Comparison of ENCODE assay signal across 1 cellular context in the genomic region with DNA sequence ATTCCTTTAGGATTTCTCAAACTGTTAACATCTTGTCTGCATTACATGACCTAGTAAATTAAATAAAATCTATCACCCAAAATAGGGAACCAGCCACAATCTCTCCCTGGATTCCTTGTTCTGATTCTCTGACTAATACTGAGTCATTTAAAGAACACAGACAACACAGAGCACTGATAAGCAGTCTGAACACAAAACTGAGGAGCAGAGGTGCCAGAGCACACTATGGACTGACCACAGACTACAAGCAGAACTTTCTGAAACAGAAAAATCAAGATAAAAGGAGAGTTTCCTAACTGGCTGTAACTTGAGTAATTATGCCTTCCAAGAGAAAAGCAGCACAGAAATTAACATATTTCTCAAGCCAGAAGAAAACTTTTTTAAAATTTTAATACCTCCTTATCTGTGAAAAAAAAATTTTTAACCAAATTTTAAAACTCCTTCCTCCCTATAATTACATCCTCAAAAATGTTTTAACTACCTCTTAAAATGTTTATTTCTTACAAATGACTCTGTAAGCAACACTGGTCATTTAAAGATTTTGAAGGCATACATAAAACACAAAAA.
TF ChIP-seq lines count a peak whose summit lies in the region.

No MANE protein-coding gene starts in this region.

TF ChIP-seq in K562, 482 proteins besides CTCF, POLR2A, EP300 and RAD21 (continued from another document and continues in another):
- TF ChIP-seq, protein P1, sequence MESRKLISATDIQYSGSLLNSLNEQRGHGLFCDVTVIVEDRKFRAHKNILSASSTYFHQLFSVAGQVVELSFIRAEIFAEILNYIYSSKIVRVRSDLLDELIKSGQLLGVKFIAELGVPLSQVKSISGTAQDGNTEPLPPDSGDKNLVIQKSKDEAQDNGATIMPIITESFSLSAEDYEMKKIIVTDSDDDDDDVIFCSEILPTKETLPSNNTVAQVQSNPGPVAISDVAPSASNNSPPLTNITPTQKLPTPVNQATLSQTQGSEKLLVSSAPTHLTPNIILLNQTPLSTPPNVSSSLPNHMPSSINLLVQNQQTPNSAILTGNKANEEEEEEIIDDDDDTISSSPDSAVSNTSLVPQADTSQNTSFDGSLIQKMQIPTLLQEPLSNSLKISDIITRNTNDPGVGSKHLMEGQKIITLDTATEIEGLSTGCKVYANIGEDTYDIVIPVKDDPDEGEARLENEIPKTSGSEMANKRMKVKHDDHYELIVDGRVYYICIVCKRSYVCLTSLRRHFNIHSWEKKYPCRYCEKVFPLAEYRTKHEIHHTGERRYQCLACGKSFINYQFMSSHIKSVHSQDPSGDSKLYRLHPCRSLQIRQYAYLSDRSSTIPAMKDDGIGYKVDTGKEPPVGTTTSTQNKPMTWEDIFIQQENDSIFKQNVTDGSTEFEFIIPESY (CRISPR knock-in tag; IDR thresholded peaks at IDR 0.05), result no peak
- TF ChIP-seq, protein P2, sequence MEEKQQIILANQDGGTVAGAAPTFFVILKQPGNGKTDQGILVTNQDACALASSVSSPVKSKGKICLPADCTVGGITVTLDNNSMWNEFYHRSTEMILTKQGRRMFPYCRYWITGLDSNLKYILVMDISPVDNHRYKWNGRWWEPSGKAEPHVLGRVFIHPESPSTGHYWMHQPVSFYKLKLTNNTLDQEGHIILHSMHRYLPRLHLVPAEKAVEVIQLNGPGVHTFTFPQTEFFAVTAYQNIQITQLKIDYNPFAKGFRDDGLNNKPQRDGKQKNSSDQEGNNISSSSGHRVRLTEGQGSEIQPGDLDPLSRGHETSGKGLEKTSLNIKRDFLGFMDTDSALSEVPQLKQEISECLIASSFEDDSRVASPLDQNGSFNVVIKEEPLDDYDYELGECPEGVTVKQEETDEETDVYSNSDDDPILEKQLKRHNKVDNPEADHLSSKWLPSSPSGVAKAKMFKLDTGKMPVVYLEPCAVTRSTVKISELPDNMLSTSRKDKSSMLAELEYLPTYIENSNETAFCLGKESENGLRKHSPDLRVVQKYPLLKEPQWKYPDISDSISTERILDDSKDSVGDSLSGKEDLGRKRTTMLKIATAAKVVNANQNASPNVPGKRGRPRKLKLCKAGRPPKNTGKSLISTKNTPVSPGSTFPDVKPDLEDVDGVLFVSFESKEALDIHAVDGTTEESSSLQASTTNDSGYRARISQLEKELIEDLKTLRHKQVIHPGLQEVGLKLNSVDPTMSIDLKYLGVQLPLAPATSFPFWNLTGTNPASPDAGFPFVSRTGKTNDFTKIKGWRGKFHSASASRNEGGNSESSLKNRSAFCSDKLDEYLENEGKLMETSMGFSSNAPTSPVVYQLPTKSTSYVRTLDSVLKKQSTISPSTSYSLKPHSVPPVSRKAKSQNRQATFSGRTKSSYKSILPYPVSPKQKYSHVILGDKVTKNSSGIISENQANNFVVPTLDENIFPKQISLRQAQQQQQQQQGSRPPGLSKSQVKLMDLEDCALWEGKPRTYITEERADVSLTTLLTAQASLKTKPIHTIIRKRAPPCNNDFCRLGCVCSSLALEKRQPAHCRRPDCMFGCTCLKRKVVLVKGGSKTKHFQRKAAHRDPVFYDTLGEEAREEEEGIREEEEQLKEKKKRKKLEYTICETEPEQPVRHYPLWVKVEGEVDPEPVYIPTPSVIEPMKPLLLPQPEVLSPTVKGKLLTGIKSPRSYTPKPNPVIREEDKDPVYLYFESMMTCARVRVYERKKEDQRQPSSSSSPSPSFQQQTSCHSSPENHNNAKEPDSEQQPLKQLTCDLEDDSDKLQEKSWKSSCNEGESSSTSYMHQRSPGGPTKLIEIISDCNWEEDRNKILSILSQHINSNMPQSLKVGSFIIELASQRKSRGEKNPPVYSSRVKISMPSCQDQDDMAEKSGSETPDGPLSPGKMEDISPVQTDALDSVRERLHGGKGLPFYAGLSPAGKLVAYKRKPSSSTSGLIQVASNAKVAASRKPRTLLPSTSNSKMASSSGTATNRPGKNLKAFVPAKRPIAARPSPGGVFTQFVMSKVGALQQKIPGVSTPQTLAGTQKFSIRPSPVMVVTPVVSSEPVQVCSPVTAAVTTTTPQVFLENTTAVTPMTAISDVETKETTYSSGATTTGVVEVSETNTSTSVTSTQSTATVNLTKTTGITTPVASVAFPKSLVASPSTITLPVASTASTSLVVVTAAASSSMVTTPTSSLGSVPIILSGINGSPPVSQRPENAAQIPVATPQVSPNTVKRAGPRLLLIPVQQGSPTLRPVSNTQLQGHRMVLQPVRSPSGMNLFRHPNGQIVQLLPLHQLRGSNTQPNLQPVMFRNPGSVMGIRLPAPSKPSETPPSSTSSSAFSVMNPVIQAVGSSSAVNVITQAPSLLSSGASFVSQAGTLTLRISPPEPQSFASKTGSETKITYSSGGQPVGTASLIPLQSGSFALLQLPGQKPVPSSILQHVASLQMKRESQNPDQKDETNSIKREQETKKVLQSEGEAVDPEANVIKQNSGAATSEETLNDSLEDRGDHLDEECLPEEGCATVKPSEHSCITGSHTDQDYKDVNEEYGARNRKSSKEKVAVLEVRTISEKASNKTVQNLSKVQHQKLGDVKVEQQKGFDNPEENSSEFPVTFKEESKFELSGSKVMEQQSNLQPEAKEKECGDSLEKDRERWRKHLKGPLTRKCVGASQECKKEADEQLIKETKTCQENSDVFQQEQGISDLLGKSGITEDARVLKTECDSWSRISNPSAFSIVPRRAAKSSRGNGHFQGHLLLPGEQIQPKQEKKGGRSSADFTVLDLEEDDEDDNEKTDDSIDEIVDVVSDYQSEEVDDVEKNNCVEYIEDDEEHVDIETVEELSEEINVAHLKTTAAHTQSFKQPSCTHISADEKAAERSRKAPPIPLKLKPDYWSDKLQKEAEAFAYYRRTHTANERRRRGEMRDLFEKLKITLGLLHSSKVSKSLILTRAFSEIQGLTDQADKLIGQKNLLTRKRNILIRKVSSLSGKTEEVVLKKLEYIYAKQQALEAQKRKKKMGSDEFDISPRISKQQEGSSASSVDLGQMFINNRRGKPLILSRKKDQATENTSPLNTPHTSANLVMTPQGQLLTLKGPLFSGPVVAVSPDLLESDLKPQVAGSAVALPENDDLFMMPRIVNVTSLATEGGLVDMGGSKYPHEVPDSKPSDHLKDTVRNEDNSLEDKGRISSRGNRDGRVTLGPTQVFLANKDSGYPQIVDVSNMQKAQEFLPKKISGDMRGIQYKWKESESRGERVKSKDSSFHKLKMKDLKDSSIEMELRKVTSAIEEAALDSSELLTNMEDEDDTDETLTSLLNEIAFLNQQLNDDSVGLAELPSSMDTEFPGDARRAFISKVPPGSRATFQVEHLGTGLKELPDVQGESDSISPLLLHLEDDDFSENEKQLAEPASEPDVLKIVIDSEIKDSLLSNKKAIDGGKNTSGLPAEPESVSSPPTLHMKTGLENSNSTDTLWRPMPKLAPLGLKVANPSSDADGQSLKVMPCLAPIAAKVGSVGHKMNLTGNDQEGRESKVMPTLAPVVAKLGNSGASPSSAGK (IDR thresholded peaks at IDR 0.05), result no peak
- TF ChIP-seq PPARD (CRISPR knock-in tag; IDR thresholded peaks at IDR 0.05) (no peak), ADNP (tag; IDR thresholded peaks at IDR 0.05) (no peak), ZNF586 (CRISPR knock-in tag; conservative IDR thresholded peaks at IDR 0.05) (no peak), L3MBTL2 (IDR thresholded peaks at IDR 0.05) (no peak), ZNF232 (CRISPR knock-in tag; IDR thresholded peaks at IDR 0.05) (no peak), STAT5B (CRISPR knock-in tag; IDR thresholded peaks at IDR 0.05) (no peak), DDX20 (tag; IDR thresholded peaks at IDR 0.05; ENCODE audit: low read depth) (no peak), KDM4B (IDR thresholded peaks at IDR 0.05; ENCODE audit: borderline replicate concordance in 2 of 2, low read depth in 1 of 2) (no peak), SRSF7 (optimal IDR thresholded peaks at IDR 0.05; ENCODE audit: low read depth, low read length) (no peak), ZNF354B (CRISPR knock-in tag; IDR thresholded peaks at IDR 0.05) (no peak), CHCHD3 (CRISPR knock-in tag; IDR thresholded peaks at IDR 0.05) (no peak), NFE2L1 (tag; IDR thresholded peaks at IDR 0.05; ENCODE audit: borderline replicate concordance, low read depth) (no peak), ZNF57 (CRISPR knock-in tag; IDR thresholded peaks at IDR 0.05) (no peak), ATF1 (CRISPR knock-in tag; IDR thresholded peaks at IDR 0.05) (no peak), ATF1 (tag; IDR thresholded peaks at IDR 0.05) (no peak), JUN (IDR thresholded peaks at IDR 0.05; ENCODE audit: borderline replicate concordance, low read depth, low read length) (peak; percentile 90), JUN (CRISPR knock-in tag; IDR thresholded peaks at IDR 0.05; ENCODE audit: borderline replicate concordance) (no peak), STAG1 (CRISPR knock-in tag; IDR thresholded peaks at IDR 0.05; ENCODE audit: borderline replicate concordance) (no peak), BDP1 (IDR thresholded peaks at IDR 0.05; ENCODE audit: insufficient read depth, insufficient read length) (no peak), ZNF707 (CRISPR knock-in tag; conservative IDR thresholded peaks at IDR 0.05) (no peak), KLF13 (tag; IDR thresholded peaks at IDR 0.05; ENCODE audit: borderline replicate concordance, low read depth) (no peak), GABPB2 (CRISPR knock-in tag; conservative IDR thresholded peaks at IDR 0.05) (no peak), ZNF184 (CRISPR knock-in tag; IDR thresholded peaks at IDR 0.05) (no peak), RHOXF2B (CRISPR knock-in tag; conservative IDR thresholded peaks at IDR 0.05) (no peak), MECOM (CRISPR knock-in tag; IDR thresholded peaks at IDR 0.05) (no peak), MEIS2 (IDR thresholded peaks at IDR 0.05; ENCODE audit: partially characterized antibody) (peak; percentile 13), CBX5 (IDR thresholded peaks at IDR 0.05; ENCODE audit: borderline replicate concordance, low read depth) (no peak), RFX7 (CRISPR knock-in tag; IDR thresholded peaks at IDR 0.05) (no peak), CHD4 (IDR thresholded peaks at IDR 0.05; ENCODE audit: insufficient read depth, insufficient replicate concordance, low read depth, low read length, poor library complexity, severe bottlenecking) (no peak), CREBBP (IDR thresholded peaks at IDR 0.05; ENCODE audit: low read depth, low read length) (no peak), SIRT6 (IDR thresholded peaks at IDR 0.05; ENCODE audit: low read depth, low read length) (no peak), HMGN3 (IDR thresholded peaks at IDR 0.05; ENCODE audit: borderline replicate concordance, extremely low read depth, insufficient read length, low read depth, low read length) (no peak), OTX1 (CRISPR knock-in tag; IDR thresholded peaks at IDR 0.05) (no peak)
- TF ChIP-seq, protein P3, sequence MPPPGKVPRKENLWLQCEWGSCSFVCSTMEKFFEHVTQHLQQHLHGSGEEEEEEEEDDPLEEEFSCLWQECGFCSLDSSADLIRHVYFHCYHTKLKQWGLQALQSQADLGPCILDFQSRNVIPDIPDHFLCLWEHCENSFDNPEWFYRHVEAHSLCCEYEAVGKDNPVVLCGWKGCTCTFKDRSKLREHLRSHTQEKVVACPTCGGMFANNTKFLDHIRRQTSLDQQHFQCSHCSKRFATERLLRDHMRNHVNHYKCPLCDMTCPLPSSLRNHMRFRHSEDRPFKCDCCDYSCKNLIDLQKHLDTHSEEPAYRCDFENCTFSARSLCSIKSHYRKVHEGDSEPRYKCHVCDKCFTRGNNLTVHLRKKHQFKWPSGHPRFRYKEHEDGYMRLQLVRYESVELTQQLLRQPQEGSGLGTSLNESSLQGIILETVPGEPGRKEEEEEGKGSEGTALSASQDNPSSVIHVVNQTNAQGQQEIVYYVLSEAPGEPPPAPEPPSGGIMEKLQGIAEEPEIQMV (tag; conservative IDR thresholded peaks at IDR 0.05; ENCODE audit: low read depth), result no peak
- TF ChIP-seq, protein P4, sequence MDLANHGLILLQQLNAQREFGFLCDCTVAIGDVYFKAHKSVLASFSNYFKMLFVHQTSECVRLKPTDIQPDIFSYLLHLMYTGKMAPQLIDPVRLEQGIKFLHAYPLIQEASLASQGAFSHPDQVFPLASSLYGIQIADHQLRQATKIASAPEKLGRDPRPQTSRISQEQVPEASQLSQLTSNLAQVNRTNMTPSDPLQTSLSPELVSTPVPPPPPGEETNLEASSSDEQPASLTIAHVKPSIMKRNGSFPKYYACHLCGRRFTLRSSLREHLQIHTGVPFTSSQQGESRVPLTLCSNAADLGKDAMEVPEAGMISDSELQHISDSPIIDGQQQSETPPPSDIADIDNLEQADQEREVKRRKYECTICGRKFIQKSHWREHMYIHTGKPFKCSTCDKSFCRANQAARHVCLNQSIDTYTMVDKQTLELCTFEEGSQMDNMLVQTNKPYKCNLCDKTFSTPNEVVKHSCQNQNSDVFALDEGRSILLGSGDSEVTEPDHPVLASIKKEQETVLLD (IDR thresholded peaks at IDR 0.05), result no peak
- TF ChIP-seq, protein P5, sequence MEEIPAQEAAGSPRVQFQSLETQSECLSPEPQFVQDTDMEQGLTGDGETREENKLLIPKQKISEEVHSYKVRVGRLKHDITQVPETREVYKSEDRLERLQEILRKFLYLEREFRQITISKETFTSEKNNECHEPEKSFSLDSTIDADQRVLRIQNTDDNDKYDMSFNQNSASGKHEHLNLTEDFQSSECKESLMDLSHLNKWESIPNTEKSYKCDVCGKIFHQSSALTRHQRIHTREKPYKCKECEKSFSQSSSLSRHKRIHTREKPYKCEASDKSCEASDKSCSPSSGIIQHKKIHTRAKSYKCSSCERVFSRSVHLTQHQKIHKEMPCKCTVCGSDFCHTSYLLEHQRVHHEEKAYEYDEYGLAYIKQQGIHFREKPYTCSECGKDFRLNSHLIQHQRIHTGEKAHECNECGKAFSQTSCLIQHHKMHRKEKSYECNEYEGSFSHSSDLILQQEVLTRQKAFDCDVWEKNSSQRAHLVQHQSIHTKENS (CRISPR knock-in tag; IDR thresholded peaks at IDR 0.05), result no peak
- TF ChIP-seq, protein P6, sequence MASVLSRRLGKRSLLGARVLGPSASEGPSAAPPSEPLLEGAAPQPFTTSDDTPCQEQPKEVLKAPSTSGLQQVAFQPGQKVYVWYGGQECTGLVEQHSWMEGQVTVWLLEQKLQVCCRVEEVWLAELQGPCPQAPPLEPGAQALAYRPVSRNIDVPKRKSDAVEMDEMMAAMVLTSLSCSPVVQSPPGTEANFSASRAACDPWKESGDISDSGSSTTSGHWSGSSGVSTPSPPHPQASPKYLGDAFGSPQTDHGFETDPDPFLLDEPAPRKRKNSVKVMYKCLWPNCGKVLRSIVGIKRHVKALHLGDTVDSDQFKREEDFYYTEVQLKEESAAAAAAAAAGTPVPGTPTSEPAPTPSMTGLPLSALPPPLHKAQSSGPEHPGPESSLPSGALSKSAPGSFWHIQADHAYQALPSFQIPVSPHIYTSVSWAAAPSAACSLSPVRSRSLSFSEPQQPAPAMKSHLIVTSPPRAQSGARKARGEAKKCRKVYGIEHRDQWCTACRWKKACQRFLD (CRISPR knock-in tag; IDR thresholded peaks at IDR 0.05), result no peak
